Comparison of ENCODE assay signal across 18 cellular contexts in the genomic region with DNA sequence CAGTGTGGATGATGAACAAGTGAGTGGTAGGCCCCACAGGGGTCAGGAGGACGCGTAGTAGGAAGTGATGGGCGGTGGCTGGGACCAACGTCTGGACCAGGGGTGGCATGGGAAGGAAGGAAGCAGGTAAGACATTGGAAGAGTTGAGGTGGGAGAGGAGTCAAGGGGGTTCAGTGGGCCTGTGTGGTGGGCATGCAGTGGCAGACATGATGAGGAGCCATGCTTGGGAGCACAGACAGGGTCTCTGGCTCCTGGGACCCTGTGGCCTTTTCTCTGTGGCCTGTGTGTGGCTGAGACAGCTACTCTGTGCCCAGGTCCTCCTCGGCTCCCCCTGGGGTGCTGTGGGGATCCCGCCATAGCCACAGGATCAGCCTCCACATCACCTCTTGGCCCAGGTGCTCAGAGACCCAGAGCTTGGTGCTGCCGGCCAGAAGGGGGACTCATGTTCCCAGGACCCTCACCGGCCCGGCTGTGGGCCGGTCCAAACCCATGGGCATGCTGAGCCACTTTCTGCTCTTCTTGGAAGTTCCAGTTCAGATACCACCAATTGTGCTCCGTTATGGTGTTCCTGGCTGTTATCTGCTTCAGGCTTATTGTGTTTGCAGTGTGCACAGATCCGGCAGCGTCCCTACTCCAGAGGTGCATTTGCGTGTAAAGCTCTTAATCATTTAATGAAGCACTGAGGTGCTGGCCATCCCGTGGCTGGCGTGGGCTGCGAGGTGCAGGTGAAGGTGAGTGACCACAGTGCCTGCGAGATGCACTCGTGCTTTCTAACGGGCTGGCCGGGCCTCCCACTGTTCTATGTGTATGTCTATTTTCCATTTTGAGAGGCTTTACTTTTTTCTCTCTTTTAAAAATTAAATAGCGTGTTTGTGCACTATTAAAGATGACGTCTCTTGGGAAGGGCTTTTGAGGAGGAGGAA.
DNase-seq lines count a peak whose midpoint lies in the region; ATAC-seq and TF ChIP-seq lines count a peak whose summit lies in the region.
"Had no signal": no experiment of that assay in that cellular context is flagged by ENCODE, and none has a peak within 500 bp of the region (broad histone marks: within the 10 kb centered on the region; RNA-seq: fewer than 3 reads in every experiment).

No MANE protein-coding gene starts in this region.

- H3K4me1 ChIP-seq in lower lobe of right lung (no peaks in the 10 kb centered on the region), sigmoid colon (no peaks in the 10 kb centered on the region)
- H3K4me1 ChIP-seq: A549, Caco-2 had no signal

- no peak for TF ChIP-seq POLR2A in sigmoid colon (IDR thresholded peaks at IDR 0.05)

- H3K4me1 Mint-ChIP-seq in activated CD4-positive, alpha-beta memory T cell treated with anti-CD3 and anti-CD28 coated beads, Interleukin-2, amount 10 ng/mL, durations not matched to agents 7 days and 5 days: no peaks in the 10 kb centered on the region
- no peaks in the 10 kb centered on the region for H3K4me1 Mint-ChIP-seq in activated CD4-positive, alpha-beta memory T cell treated with anti-CD3 and anti-CD28 coated beads for 36 hours (ENCODE audit: low read depth)

- POLR2A ChIA-PET in activated CD4-positive, alpha-beta memory T cell treated with anti-CD3 and anti-CD28 coated beads, Interleukin-2, amount 10 ng/mL, durations not matched to agents 7 days and 5 days (lab: Charles Lee): no interaction called here
- POLR2A ChIA-PET in activated CD4-positive, alpha-beta memory T cell treated with anti-CD3 and anti-CD28 coated beads for 36 hours (lab: Charles Lee): no interaction called here

- peaks cover 18% of the 10 kb centered on the region for H3K27me3 ChIP-seq in lower lobe of right lung (ENCODE audit: low read depth)
- H3K27me3 ChIP-seq in sigmoid colon: peaks cover 0 to 17% (median 3%) of the 10 kb centered on the region in 3 donors

- 86 to 88% methylated on average over 23 of the region's 23 CpGs for WGBS in sigmoid colon, 2 donors

- H3K27ac Mint-ChIP-seq in activated CD4-positive, alpha-beta memory T cell treated with anti-CD3 and anti-CD28 coated beads, Interleukin-2, amount 10 ng/mL, durations not matched to agents 7 days and 5 days: no peak overlapping the region
- H3K27ac Mint-ChIP-seq in activated CD4-positive, alpha-beta memory T cell treated with anti-CD3 and anti-CD28 coated beads for 36 hours: no peak overlapping the region
- H3K27ac Mint-ChIP-seq: CD4-positive, alpha-beta T cell had no signal

- peak; percentile 16 to 22 for ATAC-seq in lower lobe of right lung
- ATAC-seq in GM19351 (IDR thresholded peaks at IDR 0.05; ENCODE audit: unreplicated experiment): no peak
- ATAC-seq: A549 had no signal

- H3K27me3 Mint-ChIP-seq in activated CD4-positive, alpha-beta memory T cell treated with anti-CD3 and anti-CD28 coated beads, Interleukin-2, amount 10 ng/mL, durations not matched to agents 7 days and 5 days: peaks cover 21% of the 10 kb centered on the region
- peaks cover 8% of the 10 kb centered on the region for H3K27me3 Mint-ChIP-seq in activated CD4-positive, alpha-beta memory T cell treated with anti-CD3 and anti-CD28 coated beads for 36 hours

- TF ChIP-seq CTCF in lower lobe of right lung (IDR thresholded peaks at IDR 0.05) (no peak), sigmoid colon (IDR thresholded peaks at IDR 0.05) (no peak), GM10266 (IDR thresholded peaks at IDR 0.05; ENCODE audit: control insufficient read depth, insufficient read depth, low read depth, missing control alignments) (no peak)

- in situ Hi-C loops in KBM-7 (cut with MboI; ENCODE audit: low pct_unique_long_range_greater_than_20kb, low sequenced_read_pairs): no loop called here

- H3K36me3 ChIP-seq in lower lobe of right lung (no peaks in the 10 kb centered on the region), sigmoid colon (no peaks in the 10 kb centered on the region)

- no peak for TF ChIP-seq EP300 in sigmoid colon (IDR thresholded peaks at IDR 0.05)

- H3K27ac ChIP-seq in lower lobe of right lung (no peak overlapping the region), sigmoid colon (no peak overlapping the region)
- H3K27ac ChIP-seq: 22Rv1, A549, C4-2B had no signal

- H3K4me3 Mint-ChIP-seq in activated CD4-positive, alpha-beta memory T cell treated with anti-CD3 and anti-CD28 coated beads, Interleukin-2, amount 10 ng/mL, durations not matched to agents 7 days and 5 days: no peak overlapping the region
- no peak overlapping the region for H3K4me3 Mint-ChIP-seq in activated CD4-positive, alpha-beta memory T cell treated with anti-CD3 and anti-CD28 coated beads for 36 hours
- H3K4me3 Mint-ChIP-seq: CD4-positive, alpha-beta T cell had no signal

- H3K9me3 ChIP-seq in lower lobe of right lung: no peaks in the 10 kb centered on the region
- no peaks in the 10 kb centered on the region for H3K9me3 ChIP-seq in sigmoid colon
- H3K9me3 ChIP-seq: A549, Caco-2 had no signal

- intact Hi-C loops in activated CD4-positive, alpha-beta memory T cell treated with anti-CD3 and anti-CD28 coated beads for 36 hours (cut with micrococcal nuclease): no loop called here
- intact Hi-C loops in lower lobe of right lung (cut with DNase I) (no loop called here), sigmoid colon (cut with DNase I) (no loop called here)

- no peaks in the 10 kb centered on the region for H3K9me3 Mint-ChIP-seq in activated CD4-positive, alpha-beta memory T cell treated with anti-CD3 and anti-CD28 coated beads, Interleukin-2, amount 10 ng/mL, durations not matched to agents 7 days and 5 days
- H3K9me3 Mint-ChIP-seq in activated CD4-positive, alpha-beta memory T cell treated with anti-CD3 and anti-CD28 coated beads for 36 hours: no peaks in the 10 kb centered on the region
- H3K9me3 Mint-ChIP-seq: CD4-positive, alpha-beta T cell had no signal

- H3K4me3 ChIP-seq in lower lobe of right lung: no peak overlapping the region
- no peak overlapping the region for H3K4me3 ChIP-seq in sigmoid colon
- H3K4me3 ChIP-seq: A549 had no signal

- H3K36me3 Mint-ChIP-seq in activated CD4-positive, alpha-beta memory T cell treated with anti-CD3 and anti-CD28 coated beads, Interleukin-2, amount 10 ng/mL, durations not matched to agents 7 days and 5 days (ENCODE audit: low read depth): no peaks in the 10 kb centered on the region
- no peaks in the 10 kb centered on the region for H3K36me3 Mint-ChIP-seq in activated CD4-positive, alpha-beta memory T cell treated with anti-CD3 and anti-CD28 coated beads for 36 hours

- CTCF ChIA-PET in activated CD4-positive, alpha-beta memory T cell treated with anti-CD3 and anti-CD28 coated beads, Interleukin-2, amount 10 ng/mL, durations not matched to agents 7 days and 5 days (lab: Charles Lee): interaction anchor here (0.7 kb wide), 1 partner anchor 1934 kb away, joined by 3 read pairs; no protein-coding TSS in a partner anchor
- CTCF ChIA-PET in activated CD4-positive, alpha-beta memory T cell treated with anti-CD3 and anti-CD28 coated beads for 36 hours (lab: Charles Lee): no interaction called here

- DNase-seq in activated CD4-positive, alpha-beta memory T cell treated with anti-CD3 and anti-CD28 coated beads, Interleukin-2, amount 10 ng/mL, durations not matched to agents 7 days and 5 days: peak; percentile 4
- DNase-seq in activated CD4-positive, alpha-beta memory T cell treated with anti-CD3 and anti-CD28 coated beads for 36 hours: no peak
- no peak for DNase-seq in lower lobe of right lung
- DNase-seq in sigmoid colon: peak; percentile 35
- DNase-seq in ureter (ENCODE audit: low spot score): peak; percentile 31
- no peak for DNase-seq in GM10266 (ENCODE audit: extremely low spot score)
- no peak for DNase-seq in KBM-7
- DNase-seq: AML-193; Caco-2; CD4-positive, alpha-beta T cell; DMS79; GDM1; GOT3; H7 had no signal

Comparison
In these comparisons a context has a peak if more than half of its experiments do, and no peak if none do; other contexts are left out.
1. DNase-seq: peak in activated CD4-positive, alpha-beta memory T cell treated with anti-CD3 and anti-CD28 coated beads, Interleukin-2, amount 10 ng/mL, durations not matched to agents 7 days and 5 days (single experiment), sigmoid colon (single experiment) and ureter (single experiment); none in activated CD4-positive, alpha-beta memory T cell treated with anti-CD3 and anti-CD28 coated beads for 36 hours (single experiment), lower lobe of right lung (single experiment), GM10266 (single experiment) and KBM-7 (single experiment).